18 cellular contexts compared by ENCODE assay signal in the genomic region with DNA sequence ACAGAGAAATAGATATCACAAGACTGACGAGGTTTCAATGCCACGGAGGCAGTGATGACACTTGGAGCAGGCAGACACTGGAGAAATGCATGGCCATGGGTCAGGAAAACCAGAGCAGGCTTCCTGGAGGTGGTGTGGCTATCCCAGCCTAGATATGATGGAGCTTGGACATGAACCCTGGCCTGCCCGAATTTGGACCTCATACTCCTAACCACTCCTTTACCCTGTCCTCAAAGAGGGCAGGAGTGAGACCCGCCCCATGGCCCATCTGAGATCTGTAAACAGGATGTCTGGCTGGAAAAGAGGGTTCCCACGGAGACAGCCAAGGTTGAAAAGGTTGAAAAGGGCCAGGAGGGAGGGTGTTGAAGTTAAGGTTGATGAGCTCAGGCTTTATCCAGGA. TPM values are rescaled to one million over a fixed set of nuclear protein-coding genes. Genes with fewer than 3 reads are reported as not detected.
DNase-seq lines count a peak whose midpoint lies in the region; ATAC-seq and TF ChIP-seq lines count a peak whose summit lies in the region.
"Had no signal": no experiment of that assay in that cellular context is flagged by ENCODE, and none has a peak within 500 bp of the region (broad histone marks: within the 10 kb centered on the region; RNA-seq: fewer than 3 reads in every experiment).

No MANE protein-coding gene starts in this region.

- no peak for TF ChIP-seq CTCF in hepatocyte (IDR thresholded peaks at IDR 0.05; ENCODE audit: poor library complexity)

- H3K27me3 ChIP-seq in HUES48 (ENCODE audit: control insufficient read depth, insufficient read depth, low read length) = peaks cover 16% of the 10 kb centered on the region
- H3K27me3 ChIP-seq in hepatocyte = no peaks in the 10 kb centered on the region

- no peak overlapping the region for H3K9ac ChIP-seq in HUES48 (ENCODE audit: low read depth, low read length)
- H3K9ac ChIP-seq: BLaER1 had no signal

- peak; percentile 24 for DNase-seq in amniotic epithelial cell (ENCODE audit: low read depth)
- DNase-seq in hepatocyte (ENCODE audit: low spot score) = no peak
- DNase-seq in HPDE6-E6E7 (ENCODE audit: extremely low spot score) = no peak
- DNase-seq in activated CD4-positive, alpha-beta T cell treated with anti-CD3 and anti-CD28 coated beads, Interleukin-2, amount 50 U/mL, for 1 hour = no peak
- DNase-seq in OCI-M1 (lab: John Stamatoyannopoulos, UW) = no peak
- DNase-seq: CD4-positive, alpha-beta T cell; DND-41; NCI-H1105 treated with DMSO at 0.1 percent for 48 hours; NCI-H2029 treated with DMSO at 0.1 percent for 48 hours; NCI-H526; SHP77 had no signal

- H3K9me3 ChIP-seq in HUES48 (ENCODE audit: control insufficient read depth, insufficient read depth, low read length) (peaks cover 26% of the 10 kb centered on the region), hepatocyte (ENCODE audit: low read depth) (no peaks in the 10 kb centered on the region)

- H3K36me3 ChIP-seq in HUES48 (ENCODE audit: control insufficient read depth, insufficient read depth, low read length) (no peaks in the 10 kb centered on the region), hepatocyte (replicated peaks; ENCODE audit: insufficient read depth, low read depth) (no peaks in the 10 kb centered on the region)
- H3K36me3 ChIP-seq: BLaER1 had no signal

- no peaks in the 10 kb centered on the region for H4K20me1 ChIP-seq in hepatocyte (ENCODE audit: insufficient read depth, poor library complexity, severe bottlenecking)

- H3K4me3 ChIP-seq in HUES48 (ENCODE audit: low read depth, low read length) (no peak overlapping the region), hepatocyte (no peak overlapping the region)
- H3K4me3 ChIP-seq: BLaER1 had no signal

- H3K4me1 ChIP-seq in HUES48 (ENCODE audit: control insufficient read depth, insufficient read depth, low read length) = peaks cover 8% of the 10 kb centered on the region
- peaks cover 38% of the 10 kb centered on the region for H3K4me1 ChIP-seq in hepatocyte (ENCODE audit: insufficient read depth)

- H2AFZ ChIP-seq in hepatocyte = no peak overlapping the region

- ATAC-seq in HG02642 (IDR thresholded peaks at IDR 0.05; ENCODE audit: poor library complexity, unreplicated experiment) = no peak

- 71% methylated on average over 5 of the region's 5 CpGs for WGBS in hepatocyte (ENCODE audit: low lambda C conversion rate, missing lambda C conversion rate)

- no peaks in the 10 kb centered on the region for H3K79me2 ChIP-seq in hepatocyte

- H3K4me2 ChIP-seq in hepatocyte = peak overlapping the region; percentile 46
- H3K4me2 ChIP-seq: BLaER1 had no signal

- peak overlapping the region; percentile 19 for H3K27ac ChIP-seq in HUES48 (ENCODE audit: low read depth, low read length)
- peak overlapping the region; percentile 55 for H3K27ac ChIP-seq in hepatocyte
- H3K27ac ChIP-seq: BLaER1 had no signal

- H3K9me2 ChIP-seq in hepatocyte (replicated peaks; ENCODE audit: insufficient read depth) = no peaks in the 10 kb centered on the region

RNA-seq across cellular contexts. Expression of gene CPN2, which starts 31.0 kb away (rescaled TPM):
- 3.3 and 3.5 TPM in 2 replicates for total RNA-seq in hepatocyte
- polyA plus RNA-seq in hepatocyte = 2.2 and 4.6 TPM in 2 replicates
- total RNA-seq: CD4-positive, alpha-beta T cell; H4; HT-29; OCI-LY7; RPMI7951 had no signal

RNA-seq across cellular contexts. Expression of gene LRRC15, which starts 49.4 kb away (rescaled TPM):
- total RNA-seq in hepatocyte = not detected in 2 replicates
- polyA plus RNA-seq in hepatocyte = not detected in 2 replicates
- total RNA-seq: CD4-positive, alpha-beta T cell; HT-29; OCI-LY7 had no signal
